2 cellular contexts compared by ENCODE assay signal in genomic region chr14:50829472-50830043, GRCh38.
TF ChIP-seq lines count a peak whose summit lies in the region.

No MANE protein-coding gene starts in this region.

TF ChIP-seq in GM12891, 5 proteins besides CTCF, POLR2A, EP300 and RAD21 (continued from another document):
- TF ChIP-seq POLR2AphosphoS5 (IDR thresholded peaks at IDR 0.05; ENCODE audit: low read depth, low read length) (no peak), PAX5 (IDR thresholded peaks at IDR 0.05; ENCODE audit: insufficient read depth, low read length, severe bottlenecking) (no peak), SPI1 (IDR thresholded peaks at IDR 0.05; ENCODE audit: low read depth, low read length) (no peak)

TF ChIP-seq in H1, 55 proteins besides CTCF, POLR2A, EP300 and RAD21 (continued from another document):
- TF ChIP-seq SIRT6 (IDR thresholded peaks at IDR 0.05; ENCODE audit: low read length) (no peak), EGR1 (IDR thresholded peaks at IDR 0.05; ENCODE audit: borderline replicate concordance, low read depth, low read length) (no peak), ZNF274 (IDR thresholded peaks at IDR 0.05; ENCODE audit: borderline replicate concordance, extremely low read depth, low read length) (no peak), CREB1 (IDR thresholded peaks at IDR 0.05) (no peak), SIN3A (conservative IDR thresholded peaks at IDR 0.05 in 1 of 2, IDR thresholded peaks at IDR 0.05 in 1 of 2; ENCODE audit: low read depth in 1 of 2, low read length in 2 of 2) (0 out of 4 replicates have a peak, but pooled peaks of 1 of the 2 experiments have one; percentile 40), EZH2 (IDR thresholded peaks at IDR 0.05; ENCODE audit: low read depth, low read length, severe bottlenecking) (peak; percentile 47), NRF1 (IDR thresholded peaks at IDR 0.05; ENCODE audit: low read depth, low read length) (no peak), ATF3 (IDR thresholded peaks at IDR 0.05; ENCODE audit: insufficient read depth, low read depth, low read length) (no peak), KDM1A (IDR thresholded peaks at IDR 0.05; ENCODE audit: borderline replicate concordance, low read length) (no peak), RBBP5 (IDR thresholded peaks at IDR 0.05; ENCODE audit: borderline replicate concordance, low read depth, low read length) (no peak), MAFK (IDR thresholded peaks at IDR 0.05; ENCODE audit: low read depth, low read length) (no peak), JUN (IDR thresholded peaks at IDR 0.05; ENCODE audit: low read depth, low read length) (no peak), BACH1 (IDR thresholded peaks at IDR 0.05; ENCODE audit: low read length) (no peak)
